In the genomic region with DNA sequence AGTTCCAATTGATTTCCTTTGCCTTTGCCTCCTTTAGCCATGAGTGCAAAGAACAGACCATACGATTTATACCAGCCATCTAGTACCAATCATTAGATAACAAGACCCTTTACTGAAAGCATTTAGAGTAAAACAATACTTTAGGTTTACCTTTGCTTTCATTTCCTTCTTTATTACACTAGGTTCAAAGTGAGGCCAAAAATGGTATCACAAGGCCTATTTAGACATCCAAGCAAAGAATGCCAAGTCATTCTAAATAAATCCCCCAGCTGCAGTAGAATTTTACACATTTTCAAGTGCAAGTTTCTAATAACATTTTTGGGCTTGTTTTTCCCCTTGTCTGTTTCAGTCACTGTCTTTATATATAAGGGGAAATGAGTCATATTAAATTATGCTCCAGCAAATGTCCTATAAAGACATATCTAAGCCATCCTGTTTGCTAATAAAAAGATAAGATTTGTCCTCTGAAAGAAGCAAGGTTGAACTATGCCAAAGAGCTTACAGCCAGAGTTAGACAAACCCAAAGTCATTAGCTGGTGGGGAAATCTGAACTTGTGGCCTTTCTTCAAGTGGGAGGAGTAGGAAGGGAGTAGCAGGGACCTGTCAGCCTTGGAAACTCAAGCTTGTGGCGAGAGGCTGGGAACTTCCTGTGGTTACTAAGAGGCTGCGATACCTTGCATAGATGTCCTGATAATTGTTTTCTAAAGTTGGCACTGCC, we compare ENCODE assay signal across 9 cellular contexts.
DNase-seq lines count a peak whose midpoint lies in the region; ATAC-seq, FAIRE-seq and TF ChIP-seq lines count a peak whose summit lies in the region.
"Had no signal": no experiment of that assay in that cellular context is flagged by ENCODE, and none has a peak within 500 bp of the region (broad histone marks: within the 10 kb centered on the region; RNA-seq: fewer than 3 reads in every experiment).

No MANE protein-coding gene starts in this region.

- H3K27ac Mint-ChIP-seq in activated naive CD8-positive, alpha-beta T cell treated with anti-CD3 and anti-CD28 coated beads, Interleukin-2, amount 50 U/mL, for 24 hours = no peak overlapping the region
- H3K27ac Mint-ChIP-seq: IgD-negative memory B cell had no signal

- H3K4me3 ChIP-seq in lung = no peak overlapping the region

- no peak for TF ChIP-seq POLR2A in GM12892 (IDR thresholded peaks at IDR 0.05; ENCODE audit: low read depth, low read length)

- WGBS in lung, 2 donors = 35 to 45% methylated on average over 3 of the region's 3 CpGs

- H3K36me3 Mint-ChIP-seq in activated naive CD8-positive, alpha-beta T cell treated with anti-CD3 and anti-CD28 coated beads, Interleukin-2, amount 50 U/mL, for 24 hours (ENCODE audit: low read depth) = no peaks in the 10 kb centered on the region
- H3K36me3 Mint-ChIP-seq: IgD-negative memory B cell had no signal

- ATAC-seq in GM18861 (IDR thresholded peaks at IDR 0.05; ENCODE audit: unreplicated experiment) (peak; percentile 34), HG03196 (IDR thresholded peaks at IDR 0.05; ENCODE audit: unreplicated experiment) (peak; percentile 70), lung (ENCODE audit: insufficient read depth, low FRiP score) (peak; percentile 19), GM21367 (IDR thresholded peaks at IDR 0.05; ENCODE audit: unreplicated experiment) (no peak)
- ATAC-seq in activated naive CD8-positive, alpha-beta T cell treated with anti-CD3 and anti-CD28 coated beads, Interleukin-2, amount 50 U/mL, for 24 hours = peak; percentile 78

- H3K9me3 Mint-ChIP-seq in activated naive CD8-positive, alpha-beta T cell treated with anti-CD3 and anti-CD28 coated beads, Interleukin-2, amount 50 U/mL, for 24 hours = no peaks in the 10 kb centered on the region

- no peak for FAIRE-seq in GM12892 (lab: Jason Lieb, UNC)

- peaks cover 9% of the 10 kb centered on the region for H3K4me1 Mint-ChIP-seq in activated naive CD8-positive, alpha-beta T cell treated with anti-CD3 and anti-CD28 coated beads, Interleukin-2, amount 50 U/mL, for 24 hours

- no peak for DNase-seq in activated naive CD8-positive, alpha-beta T cell treated with anti-CD3 and anti-CD28 coated beads, Interleukin-2, amount 50 U/mL, for 24 hours
- DNase-seq in lung (ENCODE audit: low spot score) (no peak), SK-N-DZ (ENCODE audit: low spot score) (no peak), GM12892 (ENCODE audit: insufficient read length) (no peak), NCI-H748 treated with DMSO at 0.1 percent for 48 hours (lab: John Stamatoyannopoulos, UW) (no peak)

- H3K4me1 ChIP-seq in lung (ENCODE audit: control insufficient read depth in 2 of 2, insufficient read depth in 2 of 2, low read length in 2 of 2) = peaks cover 0 to 5% of the 10 kb centered on the region in 2 donors

- TF ChIP-seq CTCF in lung (IDR thresholded peaks at IDR 0.05; ENCODE audit: control extremely low read depth, extremely low read depth) = no peak

- no peaks in the 10 kb centered on the region for H3K36me3 ChIP-seq in lung (ENCODE audit: control insufficient read depth in 2 of 2, insufficient read depth in 2 of 2, low read length in 2 of 2)

- peaks cover 2% of the 10 kb centered on the region for H3K27me3 Mint-ChIP-seq in activated naive CD8-positive, alpha-beta T cell treated with anti-CD3 and anti-CD28 coated beads, Interleukin-2, amount 50 U/mL, for 24 hours

- H3K4me3 Mint-ChIP-seq in activated naive CD8-positive, alpha-beta T cell treated with anti-CD3 and anti-CD28 coated beads, Interleukin-2, amount 50 U/mL, for 24 hours = no peak overlapping the region
- H3K4me3 Mint-ChIP-seq: IgD-negative memory B cell had no signal

- H3K9me3 ChIP-seq in lung (ENCODE audit: control insufficient read depth in 2 of 2, insufficient read depth in 1 of 2, low read length in 1 of 2) = peaks cover 0 to 2% of the 10 kb centered on the region in 2 donors

- H3K27me3 ChIP-seq in lung (ENCODE audit: control insufficient read depth, insufficient read depth) = no peaks in the 10 kb centered on the region

- H3K27ac ChIP-seq in lung (ENCODE audit: low read depth in 1 of 2, low read length in 1 of 2) = peak overlapping the region in 1 of 2 donors; percentile 53
